ENCODE assay signal across 8 cellular contexts in genomic region chr11:810040-810567, GRCh38. TPM values are rescaled to one million over a fixed set of nuclear protein-coding genes. Genes with fewer than 3 reads are reported as not detected.
DNase-seq lines count a peak whose midpoint lies in the region; ATAC-seq and TF ChIP-seq lines count a peak whose summit lies in the region.

No MANE protein-coding gene starts in this region.

- H3K4me1 ChIP-seq in Karpas-422 (ENCODE audit: low read length): peaks cover 33% of the 10 kb centered on the region

- peak overlapping the region; percentile 99 to 100 (median 99) for H3K27ac Mint-ChIP-seq in nephron

- H3K79me2 ChIP-seq in Karpas-422 (ENCODE audit: low read length): peaks cover 40% of the 10 kb centered on the region

- H3K27me3 ChIP-seq in Karpas-422 (ENCODE audit: low read length) (no peaks in the 10 kb centered on the region), dorsolateral prefrontal cortex (no peaks in the 10 kb centered on the region)

- H2AFZ ChIP-seq in Karpas-422 (ENCODE audit: low read length): no peak overlapping the region

- intact Hi-C loops in dorsolateral prefrontal cortex (cut with DNase I): loop anchor here in 1 of 2 donors (1.0 to 2.0 kb wide), 2 partner anchors 10 to 31 kb away; no protein-coding TSS in a partner anchor

- H3K36me3 Mint-ChIP-seq in nephron (ENCODE audit: low read depth): peaks cover 22% of the 10 kb centered on the region

- H3K4me3 Mint-ChIP-seq in nephron: peak overlapping the region; percentile 90 to 94 (median 92)

- peak overlapping the region; percentile 92 for H3K4me2 ChIP-seq in Karpas-422 (ENCODE audit: low read depth, low read length, poor library complexity, severe bottlenecking)

- H3K9me3 Mint-ChIP-seq in nephron: no peaks in the 10 kb centered on the region

- H3K9me2 ChIP-seq in Karpas-422 (replicated peaks; ENCODE audit: insufficient read depth, low read length): no peaks in the 10 kb centered on the region

- H3K4me3 ChIP-seq in Karpas-422 (ENCODE audit: low read length) (peak overlapping the region; percentile 87), dorsolateral prefrontal cortex (peak overlapping the region; percentile 68 to 100 (median 98))

- peaks cover 34% of the 10 kb centered on the region for H4K20me1 ChIP-seq in Karpas-422 (ENCODE audit: insufficient read depth, low read depth, low read length)

- no peaks in the 10 kb centered on the region for H3K9me3 ChIP-seq in Karpas-422 (ENCODE audit: low read length)

- peaks cover 31% of the 10 kb centered on the region; the same call in 1 of the 2 replicates for H3K36me3 ChIP-seq in Karpas-422 (ENCODE audit: insufficient read depth, low read length)

- H3K9ac ChIP-seq in Karpas-422 (ENCODE audit: low read length): peak overlapping the region; percentile 85

- no peaks in the 10 kb centered on the region for H3K27me3 Mint-ChIP-seq in nephron (ENCODE audit: low read depth)

- ATAC-seq in GM19372 (IDR thresholded peaks at IDR 0.05; ENCODE audit: low read depth, unreplicated experiment) (peak; percentile 1), GM21576 (IDR thresholded peaks at IDR 0.05; ENCODE audit: unreplicated experiment) (no peak)

- H3K4me1 Mint-ChIP-seq in nephron: peaks cover 20% of the 10 kb centered on the region

- H3K27ac ChIP-seq in Karpas-422 (ENCODE audit: low read length): peak overlapping the region; percentile 75
- H3K27ac ChIP-seq in dorsolateral prefrontal cortex: peak overlapping the region in 58 of 59 donors; percentile 30 to 100 (median 98)

- peak; percentile 63 for DNase-seq in Karpas-422
- DNase-seq in dorsolateral prefrontal cortex: no peak
- no peak for DNase-seq in stimulated activated CD4-positive, alpha-beta T cell treated with anti-CD3 and anti-CD28 coated beads, Interleukin-15, amount 100 ng/mL, for 24 hours
- no peak for DNase-seq in A172 (ENCODE audit: low spot score)
- DNase-seq in NCI-H1092 treated with DMSO at 0.1 percent for 48 hours (lab: John Stamatoyannopoulos, UW): no peak

- peak in 7 of 56 donors; percentile 8 to 28 (median 14) for TF ChIP-seq CTCF in dorsolateral prefrontal cortex (IDR thresholded peaks at IDR 0.05 in 54 of 56, conservative IDR thresholded peaks at IDR 0.05 in 2 of 56; ENCODE audit: low read depth in 1 of 56, partially characterized antibody in 56 of 56)
- TF ChIP-seq CTCF in nephron (IDR thresholded peaks at IDR 0.05; ENCODE audit: unreplicated experiment in 3 of 3): peak in 1 of 3 experiments; percentile 12

RNA-seq across cellular contexts. Expression of gene RPLP2, which starts 0.3 kb away (rescaled TPM):
- total RNA-seq in Karpas-422 (2014; rRNA removed; shearing (Covaris generic); ENCODE audit: low replicate concordance): 774 and 1,042 TPM in 2 replicates
- 100 to 1,000 TPM; 332 to 619 (median 470) TPM for total RNA-seq in dorsolateral prefrontal cortex
- total RNA-seq in A172 (2014; rRNA removed; shearing (Covaris generic)): 399 and 585 TPM in 2 replicates

RNA-seq across cellular contexts. Expression of gene PIDD1, which starts 5.1 kb away (rescaled TPM):
- total RNA-seq in Karpas-422 (2014; rRNA removed; shearing (Covaris generic); ENCODE audit: low replicate concordance): 26.2 and 26.6 TPM in 2 replicates
- 10 to 100 TPM; 15.0 to 65.5 (median 27.2) TPM for total RNA-seq in dorsolateral prefrontal cortex
- total RNA-seq in A172 (2014; rRNA removed; shearing (Covaris generic)): 5.7 and 6.0 TPM in 2 replicates

RNA-seq across cellular contexts. Expression of gene PNPLA2, which starts 8.6 kb away (rescaled TPM):
- 32.5 and 35.8 TPM in 2 replicates for total RNA-seq in Karpas-422 (2014; rRNA removed; shearing (Covaris generic); ENCODE audit: low replicate concordance)
- total RNA-seq in dorsolateral prefrontal cortex: 100 to 1,000 TPM in 4 of 120 experiments, 10 to 100 TPM in 116; 45.8 to 113 (median 69.3) TPM
- 17.0 and 33.8 TPM in 2 replicates for total RNA-seq in A172 (2014; rRNA removed; shearing (Covaris generic))

RNA-seq across cellular contexts. Expression of gene SLC25A22, which starts 12.0 kb away (rescaled TPM):
- 9.3 and 23.4 TPM in 2 replicates for total RNA-seq in Karpas-422 (2014; rRNA removed; shearing (Covaris generic); ENCODE audit: low replicate concordance)
- 100 to 1,000 TPM in 101 of 120 experiments, 10 to 100 TPM in 19; 48.1 to 186 (median 122) TPM for total RNA-seq in dorsolateral prefrontal cortex
- 43.7 and 46.5 TPM in 2 replicates for total RNA-seq in A172 (2014; rRNA removed; shearing (Covaris generic))

RNA-seq across cellular contexts. Expression of gene CRACR2B, which starts 17.6 kb away (rescaled TPM):
- 0.48 and 1.5 TPM in 2 replicates for total RNA-seq in Karpas-422 (2014; rRNA removed; shearing (Covaris generic); ENCODE audit: low replicate concordance)
- total RNA-seq in dorsolateral prefrontal cortex: 1 to 10 TPM in 114 of 120 experiments, under 1 TPM in 6; 0.59 to 7.9 (median 2.4) TPM
- total RNA-seq in A172 (2014; rRNA removed; shearing (Covaris generic)): not detected in 2 replicates
